Comparison of ENCODE assay signal across 31 cellular contexts in genomic region chr1:155030243-155030795, GRCh38. TPM values are rescaled to one million over a fixed set of nuclear protein-coding genes. Genes with fewer than 3 reads are reported as not detected.
"Had no signal": no experiment of that assay in that cellular context is flagged by ENCODE, and none has a peak within 500 bp of the region (broad histone marks: within the 10 kb centered on the region; RNA-seq: fewer than 3 reads in every experiment).

No MANE protein-coding gene starts in this region.

- H3K27ac ChIP-seq: brain microvascular endothelial cell, coronary artery, dorsolateral prefrontal cortex, esophagus muscularis mucosa, foreskin keratinocyte, gastrocnemius medialis had no signal

- ATAC-seq: activated CD4-positive, alpha-beta T cell treated with anti-CD3 and anti-CD28 coated beads for 36 hours; activated CD8-positive, alpha-beta T cell treated with anti-CD3 and anti-CD28 coated beads, Interleukin-2, amount 10 ng/mL, durations not matched to agents 7 days and 5 days; activated T-cell treated with anti-CD3 and anti-CD28 coated beads, Interleukin-2, amount 50 U/mL, for 4 hours; activated T-helper 17 cell treated with anti-CD3 and anti-CD28 coated beads, Interleukin-2, amount 50 U/mL, for 72 hours; foreskin keratinocyte; gastrocnemius medialis; T-helper 17 cell had no signal

- H3K9me3 ChIP-seq: esophagus muscularis mucosa, gastrocnemius medialis had no signal

- H3K4me1 ChIP-seq: esophagus muscularis mucosa, gastrocnemius medialis had no signal

- H3K4me3 ChIP-seq: coronary artery, dorsolateral prefrontal cortex, esophagus muscularis mucosa, gastrocnemius medialis had no signal

- FAIRE-seq: astrocyte, bronchial epithelial cell had no signal

- H3K27me3 ChIP-seq: brain microvascular endothelial cell, dorsolateral prefrontal cortex, esophagus muscularis mucosa, foreskin keratinocyte, gastrocnemius medialis had no signal

- H3K36me3 ChIP-seq: brain microvascular endothelial cell, esophagus muscularis mucosa, gastrocnemius medialis had no signal

- DNase-seq: activated CD4-positive, alpha-beta memory T cell treated with anti-CD3 and anti-CD28 coated beads for 36 hours; activated CD4-positive, alpha-beta T cell treated with anti-CD3 and anti-CD28 coated beads for 36 hours; activated CD4-positive, alpha-beta T cell treated with anti-CD3 and anti-CD28 coated beads, Interleukin-2, amount 10 ng/mL, durations not matched to agents 24 days and 14 days; activated CD4-positive, CD25-positive, alpha-beta regulatory T cell; activated CD4-positive, CD25-positive, alpha-beta regulatory T cell treated with anti-CD3 and anti-CD28 coated beads, Interleukin-2, amount 50 U/mL, for 72 hours; activated CD8-positive, alpha-beta T cell treated with anti-CD3 and anti-CD28 coated beads, Interleukin-2, amount 10 ng/mL, durations not matched to agents 7 days and 5 days; activated effector memory CD4-positive, alpha-beta T cell treated with Interleukin-2 at 50 U/mL for 16 hours; activated gamma-delta T cell treated with Interleukin-2 at 50 U/mL for 16 hours; activated naive CD4-positive, alpha-beta T cell treated with anti-CD3 and anti-CD28 coated beads, Interleukin-2, amount 50 U/mL, for 16 hours; activated naive CD4-positive, alpha-beta T cell treated with Interleukin-2 at 50 U/mL for 16 hours; activated T-cell treated with anti-CD3 and anti-CD28 coated beads, Interleukin-2, amount 50 U/mL, for 4 hours; amniotic stem cell; brain microvascular endothelial cell; dorsolateral prefrontal cortex; effector memory CD4-positive, alpha-beta T cell; erythroblast; foreskin keratinocyte; gastrocnemius medialis; T-helper 1 cell; T-helper 17 cell; T1000 had no signal

RNA-seq across cellular contexts. Expression of gene DCST2, which starts 3.3 kb away (rescaled TPM):
- total RNA-seq: cerebellum, gastrocnemius medialis had no signal

RNA-seq across cellular contexts. Expression of gene DCST1, which starts 3.3 kb away (rescaled TPM):
- total RNA-seq: activated CD4-positive, alpha-beta T cell treated with anti-CD3 and anti-CD28 coated beads for 36 hours; activated CD4-positive, alpha-beta T cell treated with anti-CD3 and anti-CD28 coated beads, Interleukin-2, amount 10 ng/mL, durations not matched to agents 24 days and 14 days; activated CD8-positive, alpha-beta memory T cell treated with anti-CD3 and anti-CD28 coated beads for 36 hours; activated CD8-positive, alpha-beta T cell treated with anti-CD3 and anti-CD28 coated beads, Interleukin-2, amount 10 ng/mL, durations not matched to agents 7 days and 5 days; activated T-cell treated with anti-CD3 and anti-CD28 coated beads, Interleukin-2, amount 50 U/mL, for 4 hours; activated T-helper 17 cell treated with anti-CD3 and anti-CD28 coated beads, Interleukin-2, amount 50 U/mL, for 72 hours; astrocyte; bronchial epithelial cell; cardiac septum; cerebellum; foreskin keratinocyte; glomerular endothelial cell had no signal
- polyA plus RNA-seq: adipose tissue, foreskin keratinocyte had no signal
